ENCODE assay signal across 8 cellular contexts in the genomic region with DNA sequence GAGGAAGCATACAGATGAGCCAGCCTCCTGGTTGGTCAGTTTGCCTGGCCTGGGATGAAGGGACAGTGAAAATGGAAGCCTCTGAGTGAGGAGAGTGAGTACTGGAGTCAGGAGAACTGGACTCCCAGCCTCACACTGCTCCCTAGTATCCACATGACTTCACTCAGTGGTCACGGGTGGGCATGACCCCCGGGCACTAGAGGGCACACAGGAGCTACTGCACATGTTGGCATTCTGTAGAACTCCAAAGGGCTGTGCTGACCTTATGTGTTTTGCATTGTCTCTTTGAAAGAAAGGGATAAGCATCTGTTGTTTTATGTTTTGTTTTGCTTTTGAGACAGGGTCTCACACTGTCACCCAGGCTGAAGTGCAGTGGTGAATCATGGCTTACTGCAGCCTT. TPM values are rescaled to one million over a fixed set of nuclear protein-coding genes. Genes with fewer than 3 reads are reported as not detected.
DNase-seq lines count a peak whose midpoint lies in the region; ATAC-seq and TF ChIP-seq lines count a peak whose summit lies in the region.

No MANE protein-coding gene starts in this region.

- H3K36me3 ChIP-seq in upper lobe of right lung = no peaks in the 10 kb centered on the region

- H3K27me3 Mint-ChIP-seq in activated CD4-positive, alpha-beta T cell treated with anti-CD3 and anti-CD28 coated beads, Interleukin-2, amount 10 ng/mL, durations not matched to agents 7 days and 5 days = no peaks in the 10 kb centered on the region

- H3K9me3 ChIP-seq in upper lobe of right lung = no peaks in the 10 kb centered on the region

- no peak overlapping the region for H3K4me3 Mint-ChIP-seq in activated CD4-positive, alpha-beta T cell treated with anti-CD3 and anti-CD28 coated beads, Interleukin-2, amount 10 ng/mL, durations not matched to agents 7 days and 5 days

- peak; percentile 32 for DNase-seq in stimulated activated CD4-positive, alpha-beta T cell treated with anti-CD3 and anti-CD28 coated beads, Interleukin-12 subunit alpha, Interleukin-12 subunit beta, amount 100 ng/mL, for 4 hours
- no peak for DNase-seq in stimulated activated CD4-positive, alpha-beta T cell treated with anti-CD3 and anti-CD28 coated beads, Interleukin-2, amount 100 ng/mL, for 48 hours
- peak; percentile 49 for DNase-seq in activated CD4-positive, alpha-beta T cell treated with anti-CD3 and anti-CD28 coated beads, Interleukin-2, amount 10 ng/mL, durations not matched to agents 7 days and 5 days
- DNase-seq in head of caudate nucleus = peak; percentile 38 to 93 (median 78)
- no peak for DNase-seq in upper lobe of right lung
- no peak for DNase-seq in DMS114 treated with DMSO at 0.1 percent for 48 hours (lab: John Stamatoyannopoulos, UW; ENCODE audit: unreplicated experiment)
- no peak for DNase-seq in NCI-H82 treated with DMSO at 0.1 percent for 48 hours (lab: John Stamatoyannopoulos, UW; ENCODE audit: unreplicated experiment)

- no peaks in the 10 kb centered on the region for H3K27me3 ChIP-seq in upper lobe of right lung

- peaks cover 57% of the 10 kb centered on the region for H3K36me3 Mint-ChIP-seq in activated CD4-positive, alpha-beta T cell treated with anti-CD3 and anti-CD28 coated beads, Interleukin-2, amount 10 ng/mL, durations not matched to agents 7 days and 5 days (ENCODE audit: low read depth)

- peaks cover 13% of the 10 kb centered on the region for H3K4me1 Mint-ChIP-seq in activated CD4-positive, alpha-beta T cell treated with anti-CD3 and anti-CD28 coated beads, Interleukin-2, amount 10 ng/mL, durations not matched to agents 7 days and 5 days

- H3K27ac ChIP-seq in upper lobe of right lung = no peak overlapping the region

- H3K4me3 ChIP-seq in upper lobe of right lung = no peak overlapping the region

- TF ChIP-seq CTCF in upper lobe of right lung (IDR thresholded peaks at IDR 0.05) = peak; percentile 27

- CTCF ChIA-PET in activated CD4-positive, alpha-beta T cell treated with anti-CD3 and anti-CD28 coated beads, Interleukin-2, amount 10 ng/mL, durations not matched to agents 7 days and 5 days (lab: Charles Lee) = no interaction called here

- intact Hi-C loops in head of caudate nucleus (cut with DNase I) (loop anchor here (5.0 kb wide), 1 partner anchor 148 kb away; a partner anchor contains a TSS), upper lobe of right lung (cut with DNase I) (no loop called here)

- POLR2A ChIA-PET in activated CD4-positive, alpha-beta T cell treated with anti-CD3 and anti-CD28 coated beads, Interleukin-2, amount 10 ng/mL, durations not matched to agents 7 days and 5 days (lab: Charles Lee) = no interaction called here

- peak; percentile 76 for ATAC-seq in upper lobe of right lung
- ATAC-seq in HG03521 (IDR thresholded peaks at IDR 0.05; ENCODE audit: unreplicated experiment) = no peak

- H3K4me1 ChIP-seq in upper lobe of right lung = no peaks in the 10 kb centered on the region

- H3K9me3 Mint-ChIP-seq in activated CD4-positive, alpha-beta T cell treated with anti-CD3 and anti-CD28 coated beads, Interleukin-2, amount 10 ng/mL, durations not matched to agents 7 days and 5 days = no peaks in the 10 kb centered on the region

- no peak overlapping the region for H3K27ac Mint-ChIP-seq in activated CD4-positive, alpha-beta T cell treated with anti-CD3 and anti-CD28 coated beads, Interleukin-2, amount 10 ng/mL, durations not matched to agents 7 days and 5 days

RNA-seq across cellular contexts. Expression of a gene that starts 23.7 kb away (rescaled TPM):
- total RNA-seq in activated CD4-positive, alpha-beta T cell treated with anti-CD3 and anti-CD28 coated beads, Interleukin-2, amount 10 ng/mL, durations not matched to agents 7 days and 5 days = 10 to 100 TPM; 82.4 to 84.6 TPM
- total RNA-seq in upper lobe of right lung = 1.6 TPM

RNA-seq across cellular contexts. Expression of a gene that starts 34.2 kb away (rescaled TPM):
- total RNA-seq in activated CD4-positive, alpha-beta T cell treated with anti-CD3 and anti-CD28 coated beads, Interleukin-2, amount 10 ng/mL, durations not matched to agents 7 days and 5 days = 10 to 100 TPM; 33.3 to 39.2 TPM
- total RNA-seq in upper lobe of right lung = 1.3 TPM

RNA-seq across cellular contexts. Expression of a gene that starts 54.0 kb away (rescaled TPM):
- 100 to 1,000 TPM; 170 to 178 TPM for total RNA-seq in activated CD4-positive, alpha-beta T cell treated with anti-CD3 and anti-CD28 coated beads, Interleukin-2, amount 10 ng/mL, durations not matched to agents 7 days and 5 days
- total RNA-seq in upper lobe of right lung = 91.2 TPM

Comparison
In these comparisons a context has a peak if more than half of its experiments do, and no peak if none do; other contexts are left out.
1. DNase-seq: peak in stimulated activated CD4-positive, alpha-beta T cell treated with anti-CD3 and anti-CD28 coated beads, Interleukin-12 subunit alpha, Interleukin-12 subunit beta, amount 100 ng/mL, for 4 hours (single experiment), activated CD4-positive, alpha-beta T cell treated with anti-CD3 and anti-CD28 coated beads, Interleukin-2, amount 10 ng/mL, durations not matched to agents 7 days and 5 days (single experiment) and head of caudate nucleus (42 of 42); none in stimulated activated CD4-positive, alpha-beta T cell treated with anti-CD3 and anti-CD28 coated beads, Interleukin-2, amount 100 ng/mL, for 48 hours (0 of 2), upper lobe of right lung (single experiment), DMS114 treated with DMSO at 0.1 percent for 48 hours (single experiment) and NCI-H82 treated with DMSO at 0.1 percent for 48 hours (single experiment).
2. RNA of a gene that starts 23.7 kb away (total RNA-seq): 82.4 to 84.6 TPM in activated CD4-positive, alpha-beta T cell treated with anti-CD3 and anti-CD28 coated beads, Interleukin-2, amount 10 ng/mL, durations not matched to agents 7 days and 5 days; 1.6 TPM in upper lobe of right lung (single experiment); every median in the first group is over 10 times any median in the second.
3. RNA of a gene that starts 34.2 kb away (total RNA-seq): 33.3 to 39.2 TPM in activated CD4-positive, alpha-beta T cell treated with anti-CD3 and anti-CD28 coated beads, Interleukin-2, amount 10 ng/mL, durations not matched to agents 7 days and 5 days; 1.3 TPM in upper lobe of right lung (single experiment); every median in the first group is over 10 times any median in the second.